Comparison of ENCODE assay signal across 25 cellular contexts in genomic region chr3:150394606-150395005, GRCh38.
"Had no signal": no experiment of that assay in that cellular context is flagged by ENCODE, and none has a peak within 500 bp of the region (broad histone marks: within the 10 kb centered on the region; RNA-seq: fewer than 3 reads in every experiment).

No MANE protein-coding gene starts in this region.

- H3K36me3 Mint-ChIP-seq: natural killer cell had no signal

- H3K9me3 ChIP-seq: ovary, psoas muscle, sigmoid colon, suprapubic skin, transverse colon, vagina had no signal

- H3K9me3 Mint-ChIP-seq: effector memory CD8-positive, alpha-beta T cell; immature natural killer cell; memory B cell; natural killer cell; stimulated activated naive CD8-positive, alpha-beta T cell treated with anti-CD3 and anti-CD28 coated beads, Interleukin-15, amount 100 ng/mL, for 72 hours had no signal

- H3K36me3 ChIP-seq: ovary, sigmoid colon, suprapubic skin, transverse colon, vagina had no signal

- DNase-seq: dermis blood vessel endothelial cell; effector memory CD8-positive, alpha-beta T cell; hypothalamus; immature natural killer cell; islet precursor cell; midbrain; natural killer cell; occipital lobe; ovary; posterior cingulate gyrus; psoas muscle; right cardiac atrium; sigmoid colon; stimulated activated CD4-positive, alpha-beta T cell treated with anti-CD3 and anti-CD28 coated beads, Interleukin-15, amount 100 ng/mL, for 24 hours; stimulated activated CD4-positive, alpha-beta T cell treated with anti-CD3 and anti-CD28 coated beads, Interleukin-2, amount 100 ng/mL, for 48 hours; stimulated activated CD8-positive, alpha-beta memory T cell treated with anti-CD3 and anti-CD28 coated beads, Interleukin-4, amount 100 ng/mL, for 48 hours; stimulated activated naive CD4-positive, alpha-beta T cell; stimulated activated naive CD8-positive, alpha-beta T cell treated with anti-CD3 and anti-CD28 coated beads, Interleukin-15, amount 100 ng/mL, for 72 hours; transverse colon had no signal

- H3K27ac Mint-ChIP-seq: effector memory CD8-positive, alpha-beta T cell; immature natural killer cell; memory B cell; natural killer cell; stimulated activated naive CD8-positive, alpha-beta T cell treated with anti-CD3 and anti-CD28 coated beads, Interleukin-15, amount 100 ng/mL, for 72 hours had no signal

- ATAC-seq: effector memory CD8-positive, alpha-beta T cell; natural killer cell; psoas muscle; right cardiac atrium; stimulated activated naive CD8-positive, alpha-beta T cell treated with anti-CD3 and anti-CD28 coated beads, Interleukin-15, amount 100 ng/mL, for 72 hours had no signal

- H3K27me3 Mint-ChIP-seq: effector memory CD8-positive, alpha-beta T cell; memory B cell had no signal

- H3K4me3 Mint-ChIP-seq: effector memory CD8-positive, alpha-beta T cell; immature natural killer cell; memory B cell; natural killer cell; stimulated activated naive CD8-positive, alpha-beta T cell treated with anti-CD3 and anti-CD28 coated beads, Interleukin-15, amount 100 ng/mL, for 72 hours had no signal

- H3K27me3 ChIP-seq: ovary, sigmoid colon, suprapubic skin, transverse colon, vagina had no signal

- H3K4me1 Mint-ChIP-seq: immature natural killer cell, memory B cell, natural killer cell had no signal

- H3K4me3 ChIP-seq: coronary artery, lung, ovary, psoas muscle, sigmoid colon, skin epidermis, suprapubic skin, transverse colon, vagina had no signal

- H3K4me1 ChIP-seq: psoas muscle, sigmoid colon, transverse colon, vagina had no signal

- H3K27ac ChIP-seq: coronary artery, ovary, psoas muscle, sigmoid colon, skin epidermis, suprapubic skin, transverse colon, vagina had no signal
